Comparison of ENCODE assay signal across 1 cellular context in genomic region chr15:100593431-100593830, GRCh38.
A peak's percentile ranks its signal among the peaks of the same experiment; 100 is the strongest.
TF ChIP-seq lines count a peak whose summit lies in the region.

No MANE protein-coding gene starts in this region.

TF ChIP-seq in K562, 482 proteins besides CTCF, POLR2A, EP300 and RAD21:
- TF ChIP-seq ZNF740 (CRISPR knock-in tag; IDR thresholded peaks at IDR 0.05) = peak; percentile 59
- TF ChIP-seq ZNF740 (tag; IDR thresholded peaks at IDR 0.05) = no peak; a peak in 1 of 4 replicates
- no peak for TF ChIP-seq YY1 (IDR thresholded peaks at IDR 0.05; ENCODE audit: borderline replicate concordance in 1 of 3, control insufficient read depth in 1 of 3, extremely low read depth in 1 of 3, insufficient read depth in 3 of 3, insufficient read length in 1 of 3, insufficient replicate concordance in 2 of 3, low read depth in 1 of 3, low read length in 2 of 3)
- no peak for TF ChIP-seq ETV1 (tag; conservative IDR thresholded peaks at IDR 0.05; ENCODE audit: low read depth)
- no peak for TF ChIP-seq MEF2A (IDR thresholded peaks at IDR 0.05; ENCODE audit: control insufficient read depth, low read depth, low read length)
- TF ChIP-seq ZNF197 (CRISPR knock-in tag; IDR thresholded peaks at IDR 0.05; ENCODE audit: low read depth) = no peak
- TF ChIP-seq HIVEP1 (CRISPR knock-in tag; IDR thresholded peaks at IDR 0.05) = no peak
- peak; percentile 54; the same call in 1 of the 2 replicates for TF ChIP-seq BCOR (IDR thresholded peaks at IDR 0.05)
- TF ChIP-seq RBM25 (IDR thresholded peaks at IDR 0.05; ENCODE audit: low read depth, low read length, severe bottlenecking) = peak; percentile 93
- no peak for TF ChIP-seq ZBTB2 (IDR thresholded peaks at IDR 0.05)
TF ChIP-seq in K562: peak in this region for 3.
